ENCODE assay signal across 1 cellular context in genomic region chr6:87682310-87682709, GRCh38.
TF ChIP-seq lines count a peak whose summit lies in the region.

No MANE protein-coding gene starts in this region.

TF ChIP-seq in GM12878, 131 proteins besides CTCF, POLR2A, EP300 and RAD21 (continued from another document and continues in another):
- TF ChIP-seq SMC3 (IDR thresholded peaks at IDR 0.05; ENCODE audit: borderline replicate concordance, low read length) (no peak), EED (IDR thresholded peaks at IDR 0.05; ENCODE audit: low read depth) (peak; percentile 81), SREBF2 (IDR thresholded peaks at IDR 0.05; ENCODE audit: low read length) (no peak), NBN (IDR thresholded peaks at IDR 0.05) (no peak), NR2C1 (IDR thresholded peaks at IDR 0.05) (no peak), RELA (IDR thresholded peaks at IDR 0.05; ENCODE audit: borderline replicate concordance, partially characterized antibody) (no peak), SRF (IDR thresholded peaks at IDR 0.05; ENCODE audit: low read depth in 2 of 2, low read length in 2 of 2) (no peak), ZSCAN29 (IDR thresholded peaks at IDR 0.05) (no peak), ESRRA (IDR thresholded peaks at IDR 0.05; ENCODE audit: low read length) (no peak), STAT1 (conservative IDR thresholded peaks at IDR 0.05) (no peak), LARP7 (IDR thresholded peaks at IDR 0.05) (no peak), CREB1 (IDR thresholded peaks at IDR 0.05; ENCODE audit: low read depth) (no peak), SIN3A (IDR thresholded peaks at IDR 0.05; ENCODE audit: low read depth, low read length) (no peak), CBX3 (IDR thresholded peaks at IDR 0.05; ENCODE audit: borderline replicate concordance, low read depth) (no peak), YBX1 (IDR thresholded peaks at IDR 0.05) (no peak), IRF4 (IDR thresholded peaks at IDR 0.05; ENCODE audit: low read depth, low read length) (peak; percentile 46; the same call in 1 of the 2 replicates), POLR2AphosphoS2 (IDR thresholded peaks at IDR 0.05; ENCODE audit: low read depth, low read length) (no peak), HDAC6 (IDR thresholded peaks at IDR 0.05; ENCODE audit: unreplicated experiment) (no peak), E2F8 (IDR thresholded peaks at IDR 0.05; ENCODE audit: low read depth, partially characterized antibody) (no peak), BCL11A (IDR thresholded peaks at IDR 0.05; ENCODE audit: low read depth, low read length) (peak; percentile 92), IKZF2 (IDR thresholded peaks at IDR 0.05) (peak; percentile 80 to 86), MTA3 (IDR thresholded peaks at IDR 0.05; ENCODE audit: borderline replicate concordance, low read length) (peak; percentile 23; the same call in 1 of the 2 replicates), KDM1A (IDR thresholded peaks at IDR 0.05; ENCODE audit: borderline replicate concordance) (no peak), SMAD1 (IDR thresholded peaks at IDR 0.05; ENCODE audit: low read depth, partially characterized antibody) (no peak), FOXM1 (IDR thresholded peaks at IDR 0.05; ENCODE audit: low read depth, low read length) (peak; percentile 82), RB1 (IDR thresholded peaks at IDR 0.05; ENCODE audit: borderline replicate concordance) (no peak), RUNX3 (IDR thresholded peaks at IDR 0.05; ENCODE audit: low read length) (peak; percentile 95), FOS (IDR thresholded peaks at IDR 0.05; ENCODE audit: borderline replicate concordance, extremely low read depth, insufficient read length) (no peak), RBBP5 (conservative IDR thresholded peaks at IDR 0.05) (no peak), RELB (IDR thresholded peaks at IDR 0.05; ENCODE audit: low read depth) (peak; percentile 66; the same call in 1 of the 2 replicates), BHLHE40 (IDR thresholded peaks at IDR 0.05; ENCODE audit: borderline replicate concordance in 1 of 2, low read depth in 2 of 2, low read length in 1 of 2) (peak in 1 of 2 experiments; percentile 54; a peak in 2 of 4 replicates), PRDM15 (CRISPR knock-in tag; IDR thresholded peaks at IDR 0.05) (no peak), ELK1 (IDR thresholded peaks at IDR 0.05; ENCODE audit: low read depth, low read length) (no peak), CHD2 (IDR thresholded peaks at IDR 0.05; ENCODE audit: borderline replicate concordance, low read depth, low read length) (no peak), YY1 (IDR thresholded peaks at IDR 0.05; ENCODE audit: low read depth, low read length) (no peak), MEF2B (IDR thresholded peaks at IDR 0.05; ENCODE audit: partially characterized antibody, poor library complexity, severe bottlenecking) (peak; percentile 54), TCF12 (IDR thresholded peaks at IDR 0.05; ENCODE audit: low read depth, low read length) (no peak; the same call in 1 of the 2 replicates)
- TF ChIP-seq, protein P1, sequence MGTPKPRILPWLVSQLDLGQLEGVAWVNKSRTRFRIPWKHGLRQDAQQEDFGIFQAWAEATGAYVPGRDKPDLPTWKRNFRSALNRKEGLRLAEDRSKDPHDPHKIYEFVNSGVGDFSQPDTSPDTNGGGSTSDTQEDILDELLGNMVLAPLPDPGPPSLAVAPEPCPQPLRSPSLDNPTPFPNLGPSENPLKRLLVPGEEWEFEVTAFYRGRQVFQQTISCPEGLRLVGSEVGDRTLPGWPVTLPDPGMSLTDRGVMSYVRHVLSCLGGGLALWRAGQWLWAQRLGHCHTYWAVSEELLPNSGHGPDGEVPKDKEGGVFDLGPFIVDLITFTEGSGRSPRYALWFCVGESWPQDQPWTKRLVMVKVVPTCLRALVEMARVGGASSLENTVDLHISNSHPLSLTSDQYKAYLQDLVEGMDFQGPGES (IDR thresholded peaks at IDR 0.05), result no peak
- TF ChIP-seq, protein P2, sequence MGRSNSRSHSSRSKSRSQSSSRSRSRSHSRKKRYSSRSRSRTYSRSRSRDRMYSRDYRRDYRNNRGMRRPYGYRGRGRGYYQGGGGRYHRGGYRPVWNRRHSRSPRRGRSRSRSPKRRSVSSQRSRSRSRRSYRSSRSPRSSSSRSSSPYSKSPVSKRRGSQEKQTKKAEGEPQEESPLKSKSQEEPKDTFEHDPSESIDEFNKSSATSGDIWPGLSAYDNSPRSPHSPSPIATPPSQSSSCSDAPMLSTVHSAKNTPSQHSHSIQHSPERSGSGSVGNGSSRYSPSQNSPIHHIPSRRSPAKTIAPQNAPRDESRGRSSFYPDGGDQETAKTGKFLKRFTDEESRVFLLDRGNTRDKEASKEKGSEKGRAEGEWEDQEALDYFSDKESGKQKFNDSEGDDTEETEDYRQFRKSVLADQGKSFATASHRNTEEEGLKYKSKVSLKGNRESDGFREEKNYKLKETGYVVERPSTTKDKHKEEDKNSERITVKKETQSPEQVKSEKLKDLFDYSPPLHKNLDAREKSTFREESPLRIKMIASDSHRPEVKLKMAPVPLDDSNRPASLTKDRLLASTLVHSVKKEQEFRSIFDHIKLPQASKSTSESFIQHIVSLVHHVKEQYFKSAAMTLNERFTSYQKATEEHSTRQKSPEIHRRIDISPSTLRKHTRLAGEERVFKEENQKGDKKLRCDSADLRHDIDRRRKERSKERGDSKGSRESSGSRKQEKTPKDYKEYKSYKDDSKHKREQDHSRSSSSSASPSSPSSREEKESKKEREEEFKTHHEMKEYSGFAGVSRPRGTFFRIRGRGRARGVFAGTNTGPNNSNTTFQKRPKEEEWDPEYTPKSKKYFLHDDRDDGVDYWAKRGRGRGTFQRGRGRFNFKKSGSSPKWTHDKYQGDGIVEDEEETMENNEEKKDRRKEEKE (IDR thresholded peaks at IDR 0.05), result no peak
- TF ChIP-seq, protein P3, sequence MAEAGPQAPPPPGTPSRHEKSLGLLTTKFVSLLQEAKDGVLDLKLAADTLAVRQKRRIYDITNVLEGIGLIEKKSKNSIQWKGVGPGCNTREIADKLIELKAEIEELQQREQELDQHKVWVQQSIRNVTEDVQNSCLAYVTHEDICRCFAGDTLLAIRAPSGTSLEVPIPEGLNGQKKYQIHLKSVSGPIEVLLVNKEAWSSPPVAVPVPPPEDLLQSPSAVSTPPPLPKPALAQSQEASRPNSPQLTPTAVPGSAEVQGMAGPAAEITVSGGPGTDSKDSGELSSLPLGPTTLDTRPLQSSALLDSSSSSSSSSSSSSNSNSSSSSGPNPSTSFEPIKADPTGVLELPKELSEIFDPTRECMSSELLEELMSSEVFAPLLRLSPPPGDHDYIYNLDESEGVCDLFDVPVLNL (IDR thresholded peaks at IDR 0.05; ENCODE audit: low read depth, low read length), result no peak
- TF ChIP-seq, protein P4, sequence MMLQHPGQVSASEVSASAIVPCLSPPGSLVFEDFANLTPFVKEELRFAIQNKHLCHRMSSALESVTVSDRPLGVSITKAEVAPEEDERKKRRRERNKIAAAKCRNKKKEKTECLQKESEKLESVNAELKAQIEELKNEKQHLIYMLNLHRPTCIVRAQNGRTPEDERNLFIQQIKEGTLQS (IDR thresholded peaks at IDR 0.05; ENCODE audit: borderline replicate concordance, extremely low read depth, low read depth, low read length), result no peak
- TF ChIP-seq, protein P5, sequence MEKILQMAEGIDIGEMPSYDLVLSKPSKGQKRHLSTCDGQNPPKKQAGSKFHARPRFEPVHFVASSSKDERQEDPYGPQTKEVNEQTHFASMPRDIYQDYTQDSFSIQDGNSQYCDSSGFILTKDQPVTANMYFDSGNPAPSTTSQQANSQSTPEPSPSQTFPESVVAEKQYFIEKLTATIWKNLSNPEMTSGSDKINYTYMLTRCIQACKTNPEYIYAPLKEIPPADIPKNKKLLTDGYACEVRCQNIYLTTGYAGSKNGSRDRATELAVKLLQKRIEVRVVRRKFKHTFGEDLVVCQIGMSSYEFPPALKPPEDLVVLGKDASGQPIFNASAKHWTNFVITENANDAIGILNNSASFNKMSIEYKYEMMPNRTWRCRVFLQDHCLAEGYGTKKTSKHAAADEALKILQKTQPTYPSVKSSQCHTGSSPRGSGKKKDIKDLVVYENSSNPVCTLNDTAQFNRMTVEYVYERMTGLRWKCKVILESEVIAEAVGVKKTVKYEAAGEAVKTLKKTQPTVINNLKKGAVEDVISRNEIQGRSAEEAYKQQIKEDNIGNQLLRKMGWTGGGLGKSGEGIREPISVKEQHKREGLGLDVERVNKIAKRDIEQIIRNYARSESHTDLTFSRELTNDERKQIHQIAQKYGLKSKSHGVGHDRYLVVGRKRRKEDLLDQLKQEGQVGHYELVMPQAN (conservative IDR thresholded peaks at IDR 0.05), result no peak
- TF ChIP-seq, protein P6, sequence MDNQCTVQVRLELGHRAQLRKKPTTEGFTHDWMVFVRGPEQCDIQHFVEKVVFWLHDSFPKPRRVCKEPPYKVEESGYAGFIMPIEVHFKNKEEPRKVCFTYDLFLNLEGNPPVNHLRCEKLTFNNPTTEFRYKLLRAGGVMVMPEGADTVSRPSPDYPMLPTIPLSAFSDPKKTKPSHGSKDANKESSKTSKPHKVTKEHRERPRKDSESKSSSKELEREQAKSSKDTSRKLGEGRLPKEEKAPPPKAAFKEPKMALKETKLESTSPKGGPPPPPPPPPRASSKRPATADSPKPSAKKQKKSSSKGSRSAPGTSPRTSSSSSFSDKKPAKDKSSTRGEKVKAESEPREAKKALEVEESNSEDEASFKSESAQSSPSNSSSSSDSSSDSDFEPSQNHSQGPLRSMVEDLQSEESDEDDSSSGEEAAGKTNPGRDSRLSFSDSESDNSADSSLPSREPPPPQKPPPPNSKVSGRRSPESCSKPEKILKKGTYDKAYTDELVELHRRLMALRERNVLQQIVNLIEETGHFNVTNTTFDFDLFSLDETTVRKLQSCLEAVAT (IDR thresholded peaks at IDR 0.05), result 0 out of 2 replicates have a peak, but pooled peaks have one; percentile 43
